9 cellular contexts compared by ENCODE assay signal in genomic region chr2:99066602-99067001, GRCh38.
DNase-seq lines count a peak whose midpoint lies in the region; ATAC-seq and TF ChIP-seq lines count a peak whose summit lies in the region.
"Had no signal": no experiment of that assay in that cellular context is flagged by ENCODE, and none has a peak within 500 bp of the region (broad histone marks: within the 10 kb centered on the region; RNA-seq: fewer than 3 reads in every experiment).

No MANE protein-coding gene starts in this region.

- H3K27me3 ChIP-seq in colonic mucosa = no peaks in the 10 kb centered on the region
- H3K27me3 ChIP-seq in mucosa of rectum (ENCODE audit: control insufficient read depth in 2 of 2, insufficient read depth in 2 of 2, low read length in 2 of 2) = no peaks in the 10 kb centered on the region

- peak overlapping the region; percentile 83 for H3K27ac ChIP-seq in colonic mucosa
- H3K27ac ChIP-seq in mucosa of rectum (ENCODE audit: low read depth in 2 of 2, low read length in 2 of 2) = peak overlapping the region; percentile 72 to 77

- TF ChIP-seq CTCF in colonic mucosa (IDR thresholded peaks at IDR 0.05) = peak; percentile 31

- no peaks in the 10 kb centered on the region for H3K36me3 ChIP-seq in colonic mucosa
- no peaks in the 10 kb centered on the region for H3K36me3 ChIP-seq in mucosa of rectum (ENCODE audit: control insufficient read depth in 2 of 2, insufficient read depth in 2 of 2, low read length in 2 of 2)
- H3K36me3 ChIP-seq: HAP-1 had no signal

- H3K4me3 ChIP-seq in colonic mucosa (no peak overlapping the region), mucosa of rectum (ENCODE audit: low read length in 2 of 2) (peak overlapping the region; percentile 41 to 67)
- H3K4me3 ChIP-seq: HAP-1 had no signal

- intact Hi-C loops in colonic mucosa (cut with DNase I) = loop anchor here (10.0 kb wide), 1 partner anchor 422 kb away; no protein-coding TSS in a partner anchor

- H3K9me3 ChIP-seq in colonic mucosa (no peaks in the 10 kb centered on the region), mucosa of rectum (ENCODE audit: control insufficient read depth in 2 of 2, low read length in 2 of 2) (no peaks in the 10 kb centered on the region)
- H3K9me3 ChIP-seq: HAP-1 had no signal

- ATAC-seq in GM21717 (IDR thresholded peaks at IDR 0.05; ENCODE audit: unreplicated experiment) = peak; percentile 92

- H3K4me1 ChIP-seq in colonic mucosa (no peaks in the 10 kb centered on the region), mucosa of rectum (ENCODE audit: control insufficient read depth in 2 of 2, insufficient read depth in 2 of 2, low read length in 2 of 2) (peaks cover 8 to 12% of the 10 kb centered on the region in 2 donors)
- H3K4me1 ChIP-seq: HAP-1 had no signal

- peak overlapping the region in 1 of 2 donors; percentile 74 for H3K9ac ChIP-seq in colonic mucosa (ENCODE audit: low read depth in 2 of 2, low read length in 2 of 2)
- H3K9ac ChIP-seq in mucosa of rectum (ENCODE audit: low read depth in 1 of 2, low read length in 2 of 2) = peak overlapping the region; percentile 41 to 44

- DNase-seq in stimulated activated CD4-positive, alpha-beta T cell treated with anti-CD3 and anti-CD28 coated beads, Interleukin-15, amount 100 ng/mL, for 24 hours = peak; percentile 29
- DNase-seq in stimulated activated CD4-positive, alpha-beta T cell treated with anti-CD3 and anti-CD28 coated beads, Interleukin-12 subunit alpha, Interleukin-12 subunit beta, amount 100 ng/mL, for 4 hours = no peak
- DNase-seq in HT1080 (ENCODE audit: low read depth) (peak; percentile 62), RKO (ENCODE audit: low spot score) (peak; percentile 73), colonic mucosa (peak; percentile 35), retina (no peak)

Comparison
In these comparisons a context has a peak if more than half of its experiments do, and no peak if none do; other contexts are left out.
1. DNase-seq: peak in stimulated activated CD4-positive, alpha-beta T cell treated with anti-CD3 and anti-CD28 coated beads, Interleukin-15, amount 100 ng/mL, for 24 hours (single experiment), HT1080 (single experiment), RKO (single experiment) and colonic mucosa (single experiment); none in stimulated activated CD4-positive, alpha-beta T cell treated with anti-CD3 and anti-CD28 coated beads, Interleukin-12 subunit alpha, Interleukin-12 subunit beta, amount 100 ng/mL, for 4 hours (single experiment) and retina (single experiment).